Comparison of ENCODE assay signal across 13 cellular contexts in genomic region chr18:67239826-67240225, GRCh38.
"Had no signal": no experiment of that assay in that cellular context is flagged by ENCODE, and none has a peak within 500 bp of the region (broad histone marks: within the 10 kb centered on the region; RNA-seq: fewer than 3 reads in every experiment).

No MANE protein-coding gene starts in this region.

- ATAC-seq: activated CD4-positive, CD25-positive, alpha-beta regulatory T cell treated with anti-CD3 and anti-CD28 coated beads, Interleukin-2, amount 50 U/mL, for 24 hours; left lobe of liver; sciatic nerve; SK-N-SH treated with all-trans-retinoic acid at 6 μM for 48 hours had no signal

- DNase-seq: activated CD8-positive, alpha-beta memory T cell treated with anti-CD3 and anti-CD28 coated beads for 24 hours; caudate nucleus; midbrain; SHP77 treated with DMSO at 0.1 percent for 48 hours; T-helper 1 cell; T1000 had no signal

- H3K4me3 ChIP-seq: esophagus muscularis mucosa, hepatocyte, neural progenitor cell had no signal
